In the genomic region with DNA sequence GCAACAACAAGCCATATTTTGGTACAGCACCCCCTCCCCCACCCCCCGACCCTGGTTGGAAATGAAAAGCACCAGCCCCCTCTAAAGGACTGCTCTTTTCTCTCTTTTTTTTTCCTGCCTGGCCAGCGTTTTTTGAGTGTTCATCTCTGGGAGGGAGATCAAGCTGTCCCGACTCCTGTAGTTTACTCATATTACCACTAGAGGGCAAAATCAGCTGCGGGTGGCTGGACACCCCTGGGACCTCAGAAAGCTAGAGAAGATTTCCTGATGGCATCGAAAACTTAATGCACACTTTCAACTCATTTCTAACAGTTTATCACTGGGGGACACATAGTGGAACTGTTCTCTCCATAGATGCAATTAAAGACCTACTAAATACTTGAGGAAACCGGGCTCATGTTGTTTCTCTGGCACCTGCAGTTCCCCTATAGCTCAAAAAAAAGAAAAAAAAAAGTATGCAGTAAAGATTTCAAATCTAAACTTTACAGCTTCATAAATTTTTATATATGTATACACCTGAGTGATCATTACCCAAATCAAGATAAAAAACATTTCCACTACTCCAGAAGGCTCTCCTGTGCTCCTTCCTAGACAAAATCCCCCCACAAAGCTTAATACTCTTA, we compare ENCODE assay signal across 8 cellular contexts. TPM values are rescaled to one million over a fixed set of nuclear protein-coding genes. Genes with fewer than 3 reads are reported as not detected.
DNase-seq lines count a peak whose midpoint lies in the region; ATAC-seq and TF ChIP-seq lines count a peak whose summit lies in the region.

No MANE protein-coding gene starts in this region.

- dilution Hi-C loops in IMR-90 (cut with HindIII; ENCODE audit: low sequenced_read_pairs, unreplicated experiment) = no loop called here

- H4K5ac ChIP-seq in IMR-90 (ENCODE audit: low read depth, low read length) = no peak overlapping the region

- no peak overlapping the region for H2BK5ac ChIP-seq in IMR-90 (ENCODE audit: low read depth, low read length, poor library complexity, severe bottlenecking)

- H3K4me1 Mint-ChIP-seq in Caco-2 (ENCODE audit: low read depth, unreplicated experiment) (no peaks in the 10 kb centered on the region), type B pancreatic cell (ENCODE audit: unreplicated experiment) (peaks cover 12% of the 10 kb centered on the region)
- peaks cover 3% of the 10 kb centered on the region for H3K4me1 Mint-ChIP-seq in activated T-cell treated with anti-CD3 and anti-CD28 coated beads, Interleukin-2, amount 50 U/mL, for 4 hours (ENCODE audit: low read depth)
- H3K4me1 Mint-ChIP-seq in natural killer cell treated with Interleukin-12 subunit alpha and Interleukin-12 subunit beta and Interleukin-15 and Interleukin-18, amount 100 ng/mL, for 72 hours (ENCODE audit: low read depth in 2 of 2) = peaks cover 0 to 4% of the 10 kb centered on the region in 2 donors

- 0 out of 2 replicates have a peak, but pooled peaks cover 3% of the 10 kb centered on the region for H3K4me1 ChIP-seq in Caco-2
- no peaks in the 10 kb centered on the region for H3K4me1 ChIP-seq in IMR-90 (ENCODE audit: control insufficient read depth, insufficient read depth, low read length)
- peaks cover 7% of the 10 kb centered on the region; the same call in 1 of the 2 replicates for H3K4me1 ChIP-seq in OCI-LY3 (ENCODE audit: low read length)
- no peaks in the 10 kb centered on the region for H3K4me1 ChIP-seq in fibroblast of lung (ENCODE audit: control insufficient read depth, extremely low read depth, insufficient read depth, low read length)

- H3K27me3 Mint-ChIP-seq in Caco-2 (ENCODE audit: insufficient read depth, unreplicated experiment) = no peaks in the 10 kb centered on the region
- H3K27me3 Mint-ChIP-seq in activated T-cell treated with anti-CD3 and anti-CD28 coated beads, Interleukin-2, amount 50 U/mL, for 4 hours (ENCODE audit: low read depth) = peaks cover 7% of the 10 kb centered on the region
- peaks cover 15% of the 10 kb centered on the region in 2 donors for H3K27me3 Mint-ChIP-seq in natural killer cell treated with Interleukin-12 subunit alpha and Interleukin-12 subunit beta and Interleukin-15 and Interleukin-18, amount 100 ng/mL, for 72 hours
- peaks cover 4% of the 10 kb centered on the region for H3K27me3 Mint-ChIP-seq in type B pancreatic cell

- H3K79me2 ChIP-seq in OCI-LY3 (ENCODE audit: low read length) (no peaks in the 10 kb centered on the region), fibroblast of lung (ENCODE audit: control insufficient read depth, insufficient read depth, low read length) (no peaks in the 10 kb centered on the region)

- no peak overlapping the region for H2AK9ac ChIP-seq in IMR-90 (replicated peaks; ENCODE audit: low read depth, low read length, poor library complexity)

- H3K14ac ChIP-seq in IMR-90 (replicated peaks; ENCODE audit: low read depth, low read length) = no peak overlapping the region

- in situ Hi-C loops in IMR-90 (cut with MboI; ENCODE audit: low sequenced_read_pairs) = loop anchor here (25.0 kb wide), 1 partner anchor 444 kb away; no protein-coding TSS in a partner anchor

- H4K20me1 ChIP-seq in IMR-90 (ENCODE audit: insufficient read depth, low read length) (no peaks in the 10 kb centered on the region), OCI-LY3 (ENCODE audit: insufficient read depth, low read length) (no peaks in the 10 kb centered on the region), fibroblast of lung (ENCODE audit: control insufficient read depth, extremely low read depth, insufficient read depth, low read length) (no peaks in the 10 kb centered on the region)

- H3K4me3 Mint-ChIP-seq in Caco-2 (ENCODE audit: unreplicated experiment) (no peak overlapping the region), type B pancreatic cell (no peak overlapping the region)
- H3K4me3 Mint-ChIP-seq in activated T-cell treated with anti-CD3 and anti-CD28 coated beads, Interleukin-2, amount 50 U/mL, for 4 hours = no peak overlapping the region
- no peak overlapping the region for H3K4me3 Mint-ChIP-seq in natural killer cell treated with Interleukin-12 subunit alpha and Interleukin-12 subunit beta and Interleukin-15 and Interleukin-18, amount 100 ng/mL, for 72 hours

- H2BK20ac ChIP-seq in IMR-90 (ENCODE audit: low read depth, low read length) = no peak overlapping the region

- DNase-seq in Caco-2 (peak; percentile 82 to 88), IMR-90 (peak; percentile 58), fibroblast of lung (ENCODE audit: low read depth in 2 of 2) (peak; percentile 40 to 68), type B pancreatic cell (ENCODE audit: extremely low spot score, unreplicated experiment) (no peak)
- peak; percentile 18 for DNase-seq in activated T-cell treated with anti-CD3 and anti-CD28 coated beads, Interleukin-2, amount 50 U/mL, for 4 hours
- DNase-seq in natural killer cell treated with Interleukin-12 subunit alpha and Interleukin-12 subunit beta and Interleukin-15 and Interleukin-18, amount 100 ng/mL, for 72 hours (ENCODE audit: low spot score) = peak; percentile 69

- intact Hi-C loops in Caco-2 (cut with micrococcal nuclease; ENCODE audit: unreplicated experiment) = loop anchor here (1.0 to 5.0 kb wide), 3 partner anchors 38 to 444 kb away; partner anchors contain the start of gene SCAND1
- intact Hi-C loops in IMR-90 (cut with micrococcal nuclease) = loop anchor here (5.0 kb wide), 1 partner anchor 59 kb away; no protein-coding TSS in a partner anchor

- no peaks in the 10 kb centered on the region for H3K36me3 ChIP-seq in Caco-2 (ENCODE audit: control insufficient read depth, insufficient read depth, low read length)
- no peaks in the 10 kb centered on the region for H3K36me3 ChIP-seq in IMR-90 (ENCODE audit: control insufficient read depth, insufficient read depth, low read length)
- no peaks in the 10 kb centered on the region for H3K36me3 ChIP-seq in OCI-LY3 (replicated peaks; ENCODE audit: low read depth, low read length)
- no peaks in the 10 kb centered on the region for H3K36me3 ChIP-seq in fibroblast of lung (ENCODE audit: control insufficient read depth, insufficient read depth, low read length)

- CTCF ChIA-PET in Caco-2 (lab: Charles Lee) (interaction anchor here (0.6 to 10.4 kb wide), 59 partner anchors 10 to 525 kb away, joined by 3 to 785 read pairs (median 6); partner anchors contain the start of genes AAR2, CNBD2, RBM39 and SCAND1), IMR-90 (lab: Yijun Ruan, JAX) (interaction anchor here (0.6 to 7.4 kb wide), 21 partner anchors 8 to 529 kb away, joined by 3 to 90 read pairs (median 4); partner anchors contain the start of gene SCAND1)

- H3K79me1 ChIP-seq in IMR-90 (ENCODE audit: low read depth in 1 of 2, low read length in 2 of 2) = no peaks in the 10 kb centered on the region

- H3K4ac ChIP-seq in IMR-90 (ENCODE audit: low read depth, low read length) = no peak overlapping the region

- TF ChIP-seq CTCF in Caco-2 (IDR thresholded peaks at IDR 0.05; ENCODE audit: insufficient read depth in 1 of 2, low read depth in 1 of 2, low read length in 1 of 2, severe bottlenecking in 1 of 2, unreplicated experiment in 1 of 2) = peak; percentile 95 to 99
- peak; percentile 82 for TF ChIP-seq CTCF in IMR-90 (conservative IDR thresholded peaks at IDR 0.05; ENCODE audit: low read depth, low read length)
- peak; percentile 93 for TF ChIP-seq CTCF in OCI-LY3 (IDR thresholded peaks at IDR 0.05; ENCODE audit: low read depth, low read length)
- TF ChIP-seq CTCF in fibroblast of lung (conservative IDR thresholded peaks at IDR 0.05 in 1 of 2, IDR thresholded peaks at IDR 0.05 in 1 of 2; ENCODE audit: low read depth in 1 of 2, low read length in 2 of 2) = peak; percentile 85 to 89
- TF ChIP-seq CTCF in type B pancreatic cell (conservative IDR thresholded peaks at IDR 0.05) = peak; percentile 88

- BruUV-seq in Caco-2 (replicated peaks; lab: Mats Ljungman, UMichigan) = no TSS peak
- BruUV-seq in IMR-90 (replicated peaks; lab: Mats Ljungman, UMichigan) = no TSS peak

- H3K18ac ChIP-seq in IMR-90 (ENCODE audit: low read depth, low read length) = no peak overlapping the region

- POLR2A ChIA-PET in Caco-2 (lab: Charles Lee) = interaction anchor here (0.6 to 1.6 kb wide), 5 partner anchors 39 to 146 kb away, joined by 3 to 14 read pairs (median 6); partner anchors contain the start of gene SCAND1
- POLR2A ChIA-PET in IMR-90 (lab: Charles Lee; ENCODE audit: unreplicated experiment) = interaction anchor here (0.6 to 0.9 kb wide), 2 partner anchors 47 to 146 kb away, joined by 4 read pairs; no protein-coding TSS in a partner anchor

- no peaks in the 10 kb centered on the region for H3K27me3 ChIP-seq in Caco-2 (replicated peaks; ENCODE audit: control insufficient read depth, insufficient read depth, low read length)
- H3K27me3 ChIP-seq in IMR-90 (ENCODE audit: control insufficient read depth, insufficient read depth, low read length) = peaks cover 13% of the 10 kb centered on the region
- H3K27me3 ChIP-seq in OCI-LY3 (ENCODE audit: low read depth, low read length) = peaks cover 17% of the 10 kb centered on the region
- no peaks in the 10 kb centered on the region for H3K27me3 ChIP-seq in fibroblast of lung (ENCODE audit: control insufficient read depth, insufficient read depth, low read length)

- H3K36me3 Mint-ChIP-seq in Caco-2 (ENCODE audit: insufficient read depth, unreplicated experiment) = no peaks in the 10 kb centered on the region
- no peaks in the 10 kb centered on the region for H3K36me3 Mint-ChIP-seq in activated T-cell treated with anti-CD3 and anti-CD28 coated beads, Interleukin-2, amount 50 U/mL, for 4 hours (ENCODE audit: insufficient read depth)
- H3K36me3 Mint-ChIP-seq in natural killer cell treated with Interleukin-12 subunit alpha and Interleukin-12 subunit beta and Interleukin-15 and Interleukin-18, amount 100 ng/mL, for 72 hours = no peaks in the 10 kb centered on the region
- H3K36me3 Mint-ChIP-seq in type B pancreatic cell = no peaks in the 10 kb centered on the region

- H3K9me3 ChIP-seq in Caco-2 (no peaks in the 10 kb centered on the region), IMR-90 (ENCODE audit: control insufficient read depth, insufficient read depth, low read length) (no peaks in the 10 kb centered on the region), OCI-LY3 (ENCODE audit: insufficient read depth, low read length) (no peaks in the 10 kb centered on the region), fibroblast of lung (ENCODE audit: control insufficient read depth, insufficient read depth, low read depth, low read length) (no peaks in the 10 kb centered on the region)

- no peak overlapping the region for H2BK15ac ChIP-seq in IMR-90 (ENCODE audit: low read depth, low read length)

- H2AK5ac ChIP-seq in IMR-90 (ENCODE audit: low read depth, low read length) = no peak overlapping the region

- no peak overlapping the region for H4K91ac ChIP-seq in IMR-90 (ENCODE audit: insufficient read depth, low read depth, low read length)

- H3K9me3 Mint-ChIP-seq in Caco-2 (ENCODE audit: unreplicated experiment) (no peaks in the 10 kb centered on the region), type B pancreatic cell (no peaks in the 10 kb centered on the region)
- H3K9me3 Mint-ChIP-seq in activated T-cell treated with anti-CD3 and anti-CD28 coated beads, Interleukin-2, amount 50 U/mL, for 4 hours = no peaks in the 10 kb centered on the region
- no peaks in the 10 kb centered on the region for H3K9me3 Mint-ChIP-seq in natural killer cell treated with Interleukin-12 subunit alpha and Interleukin-12 subunit beta and Interleukin-15 and Interleukin-18, amount 100 ng/mL, for 72 hours

- H3K4me2 ChIP-seq in IMR-90 (ENCODE audit: low read depth, low read length) = peak overlapping the region; percentile 74; the same call in 1 of the 2 replicates
- H3K4me2 ChIP-seq in OCI-LY3 (ENCODE audit: low read length) = peak overlapping the region; percentile 71
- H3K4me2 ChIP-seq in fibroblast of lung (ENCODE audit: extremely low read depth, insufficient read depth, low read length) = peak overlapping the region; percentile 32

- H3K27ac Mint-ChIP-seq in Caco-2 (ENCODE audit: unreplicated experiment) (no peak overlapping the region), type B pancreatic cell (no peak overlapping the region)
- H3K27ac Mint-ChIP-seq in natural killer cell treated with Interleukin-12 subunit alpha and Interleukin-12 subunit beta and Interleukin-15 and Interleukin-18, amount 100 ng/mL, for 72 hours = no peak overlapping the region

- no peak overlapping the region for H3K23ac ChIP-seq in IMR-90 (ENCODE audit: low read depth, low read length)

- H3K27ac ChIP-seq in IMR-90 (ENCODE audit: insufficient read depth, low read length) = no peak overlapping the region
- no peak overlapping the region for H3K27ac ChIP-seq in OCI-LY3 (ENCODE audit: low read length)
- H3K27ac ChIP-seq in fibroblast of lung (ENCODE audit: insufficient read depth, low read length) = no peak overlapping the region

- H3K4me3 ChIP-seq in Caco-2 (ENCODE audit: low read depth, low read length) = no peak overlapping the region
- no peak overlapping the region for H3K4me3 ChIP-seq in IMR-90 (ENCODE audit: insufficient read depth, low read depth, low read length)
- peak overlapping the region; percentile 51 for H3K4me3 ChIP-seq in OCI-LY3 (ENCODE audit: low read length)
- no peak overlapping the region for H3K4me3 ChIP-seq in fibroblast of lung (replicated peaks in 1 of 4; ENCODE audit: control extremely low read depth in 1 of 4, insufficient read depth in 1 of 4, low read depth in 3 of 4, low read length in 4 of 4)

- no CpG with 5 or more reads among the region's 6 CpGs for WGBS in IMR-90 (ENCODE audit: extremely low coverage in 2 of 2, insufficient read length in 1 of 2), 2 experiments

- no peak overlapping the region for H2AFZ ChIP-seq in IMR-90 (replicated peaks; ENCODE audit: low read length, poor library complexity)
- H2AFZ ChIP-seq in OCI-LY3 (ENCODE audit: low read depth, low read length) = 0 out of 2 replicates have a peak overlapping the region, but pooled peaks have one; percentile 9
- no peak overlapping the region for H2AFZ ChIP-seq in fibroblast of lung (ENCODE audit: low read length)

- TF ChIP-seq POLR2A in IMR-90 (IDR thresholded peaks at IDR 0.05; ENCODE audit: low read depth, low read length) = no peak

- H3K9ac ChIP-seq in IMR-90 (ENCODE audit: low read depth, low read length) (no peak overlapping the region), OCI-LY3 (ENCODE audit: low read length) (no peak overlapping the region), fibroblast of lung (ENCODE audit: insufficient read depth, low read length) (no peak overlapping the region)

- H2BK120ac ChIP-seq in IMR-90 (ENCODE audit: low read depth, low read length) = no peak overlapping the region

- ATAC-seq in IMR-90 (ENCODE audit: low read depth) (peak; percentile 94), HG02938 (IDR thresholded peaks at IDR 0.05; ENCODE audit: unreplicated experiment) (no peak)
- ATAC-seq in activated T-cell treated with anti-CD3 and anti-CD28 coated beads, Interleukin-2, amount 50 U/mL, for 4 hours = peak; percentile 71 to 85
- peak; percentile 71 to 79 for ATAC-seq in natural killer cell treated with Interleukin-12 subunit alpha and Interleukin-12 subunit beta and Interleukin-15 and Interleukin-18, amount 100 ng/mL, for 72 hours

- H3K56ac ChIP-seq in IMR-90 (ENCODE audit: extremely low read depth, insufficient read depth, low read length) = no peak overlapping the region

- H4K8ac ChIP-seq in IMR-90 (ENCODE audit: low read depth in 2 of 2, low read length in 2 of 2) = no peak overlapping the region

- no peaks in the 10 kb centered on the region for H3K9me1 ChIP-seq in IMR-90 (ENCODE audit: insufficient read depth, low read length)

- peak; percentile 71 for TF ChIP-seq RAD21 in IMR-90 (IDR thresholded peaks at IDR 0.05; ENCODE audit: low read length)

RNA-seq across cellular contexts. Expression of gene CNBD2, which starts 24.4 kb away (rescaled TPM):
- total RNA-seq in Caco-2 (2022) (7.9 and 9.1 TPM in 2 replicates), IMR-90 (2012; rRNA removed) (0.56 and 0.90 TPM in 2 replicates), fibroblast of lung (1.3 and 2.6 TPM in 2 replicates), type B pancreatic cell (ENCODE audit: low replicate concordance) (5.7 and 7.4 TPM in 2 replicates)
- polyA plus RNA-seq in IMR-90 (2012; rRNA removed) (1.7 and 2.5 TPM in 2 replicates), fibroblast of lung (1.1 and 1.5 TPM in 2 replicates)
- 2.2 and 6.3 TPM in 2 replicates for polyA plus RNA-seq in IMR-90 (2012; cell fraction: cytosol; rRNA removed)
- 3.4 and 4.2 TPM in 2 replicates for polyA plus RNA-seq in IMR-90 (2012; cell fraction: nucleus; rRNA removed; ENCODE audit: low replicate concordance)
- 1 to 10 TPM; 3.6 to 4.9 (median 4.1) TPM for total RNA-seq in activated T-cell treated with anti-CD3 and anti-CD28 coated beads, Interleukin-2, amount 50 U/mL, for 4 hours
- 2.2 and 2.6 TPM in 2 replicates for polyA plus RNA-seq in fibroblast of lung (2012)
- not detected in 2 replicates for polyA minus RNA-seq in fibroblast of lung (ENCODE audit: low replicate concordance)
- total RNA-seq in natural killer cell treated with Interleukin-12 subunit alpha and Interleukin-12 subunit beta and Interleukin-15 and Interleukin-18, amount 100 ng/mL, for 72 hours = 1 to 10 TPM; 4.8 to 6.8 TPM

RNA-seq across cellular contexts. Expression of gene SCAND1, which starts 38.5 kb away (rescaled TPM):
- 125 and 129 TPM in 2 replicates for total RNA-seq in Caco-2 (2022)
- total RNA-seq in IMR-90 (2012; rRNA removed) = 7.5 and 11.7 TPM in 2 replicates
- polyA plus RNA-seq in IMR-90 (2012; rRNA removed) = 26.8 and 44.2 TPM in 2 replicates
- polyA plus RNA-seq in IMR-90 (2012; cell fraction: cytosol; rRNA removed) = 114 and 126 TPM in 2 replicates
- 30.7 and 73.2 TPM in 2 replicates for polyA plus RNA-seq in IMR-90 (2012; cell fraction: nucleus; rRNA removed; ENCODE audit: low replicate concordance)
- total RNA-seq in activated T-cell treated with anti-CD3 and anti-CD28 coated beads, Interleukin-2, amount 50 U/mL, for 4 hours = 10 to 100 TPM; 54.5 to 59.5 (median 57.1) TPM
- 44.3 and 59.6 TPM in 2 replicates for total RNA-seq in fibroblast of lung
- polyA plus RNA-seq in fibroblast of lung = 8.3 and 10.4 TPM in 2 replicates
- polyA plus RNA-seq in fibroblast of lung (2012) = 30.5 and 46.4 TPM in 2 replicates
- polyA minus RNA-seq in fibroblast of lung (ENCODE audit: low replicate concordance) = 5.1 and 8.3 TPM in 2 replicates
- 10 to 100 TPM; 44.8 to 55.4 TPM for total RNA-seq in natural killer cell treated with Interleukin-12 subunit alpha and Interleukin-12 subunit beta and Interleukin-15 and Interleukin-18, amount 100 ng/mL, for 72 hours
- 71.6 and 76.3 TPM in 2 replicates for total RNA-seq in type B pancreatic cell (ENCODE audit: low replicate concordance)
